1 cellular context compared by ENCODE assay signal in genomic region chr7:98641646-98642489, GRCh38.
TF ChIP-seq lines count a peak whose summit lies in the region.

No MANE protein-coding gene starts in this region.

TF ChIP-seq in GM12878, 131 proteins besides CTCF, POLR2A, EP300 and RAD21 (continued from another document):
- TF ChIP-seq ZNF687 (IDR thresholded peaks at IDR 0.05) (no peak), EGR1 (IDR thresholded peaks at IDR 0.05; ENCODE audit: borderline replicate concordance in 1 of 2, low read depth in 2 of 2, low read length in 2 of 2) (no peak), SREBF2 (IDR thresholded peaks at IDR 0.05; ENCODE audit: low read length) (no peak), SIN3A (IDR thresholded peaks at IDR 0.05; ENCODE audit: low read depth, low read length) (no peak), ZNF24 (IDR thresholded peaks at IDR 0.05) (no peak), TBL1XR1 (IDR thresholded peaks at IDR 0.05; ENCODE audit: low read depth, low read length) (peak; percentile 53; the same call in 1 of the 2 replicates), TCF12 (IDR thresholded peaks at IDR 0.05; ENCODE audit: low read depth, low read length) (peak; percentile 91), TCF7 (IDR thresholded peaks at IDR 0.05; ENCODE audit: borderline replicate concordance) (no peak), ZBED1 (IDR thresholded peaks at IDR 0.05; ENCODE audit: borderline replicate concordance) (no peak), BHLHE40 (IDR thresholded peaks at IDR 0.05; ENCODE audit: borderline replicate concordance in 1 of 2, low read depth in 2 of 2, low read length in 1 of 2) (peak; percentile 69 to 76; a peak in 2 of 4 replicates), TARDBP (IDR thresholded peaks at IDR 0.05; ENCODE audit: borderline replicate concordance) (no peak), MEF2A (IDR thresholded peaks at IDR 0.05; ENCODE audit: insufficient read depth, low read depth, low read length) (no peak), YBX1 (IDR thresholded peaks at IDR 0.05) (no peak), TCF3 (IDR thresholded peaks at IDR 0.05; ENCODE audit: borderline replicate concordance, insufficient read depth, low read depth, low read length) (peak; percentile 76; the same call in 1 of the 2 replicates), HDAC6 (IDR thresholded peaks at IDR 0.05; ENCODE audit: unreplicated experiment) (no peak), PRDM15 (CRISPR knock-in tag; IDR thresholded peaks at IDR 0.05) (no peak), E2F4 (IDR thresholded peaks at IDR 0.05; ENCODE audit: low read depth, low read length) (no peak), RBBP5 (conservative IDR thresholded peaks at IDR 0.05) (no peak), IKZF2 (IDR thresholded peaks at IDR 0.05) (peak; percentile 73 to 75; a peak in 3 of 4 replicates), HDGF (IDR thresholded peaks at IDR 0.05) (no peak), IRF5 (IDR thresholded peaks at IDR 0.05; ENCODE audit: borderline replicate concordance) (no peak), PAX5 (IDR thresholded peaks at IDR 0.05; ENCODE audit: borderline replicate concordance, low read depth, low read length) (peak; percentile 100), CHD1 (IDR thresholded peaks at IDR 0.05; ENCODE audit: low read depth, low read length) (no peak), ZNF592 (IDR thresholded peaks at IDR 0.05) (no peak), MYB (IDR thresholded peaks at IDR 0.05; ENCODE audit: borderline replicate concordance, low read depth, low read length) (no peak), PKNOX1 (IDR thresholded peaks at IDR 0.05) (no peak), SKIL (IDR thresholded peaks at IDR 0.05; ENCODE audit: low read depth, poor library complexity, severe bottlenecking) (no peak), NR2F1 (conservative IDR thresholded peaks at IDR 0.05) (peak; percentile 50; the same call in 1 of the 2 replicates), MAX (IDR thresholded peaks at IDR 0.05; ENCODE audit: low read depth, low read length) (no peak), ASH2L (IDR thresholded peaks at IDR 0.05; ENCODE audit: borderline replicate concordance, low read depth) (no peak), WRNIP1 (IDR thresholded peaks at IDR 0.05; ENCODE audit: borderline replicate concordance, low read depth, low read length) (0 out of 2 replicates have a peak, but pooled peaks have one; percentile 32), FOXK2 (IDR thresholded peaks at IDR 0.05) (no peak), POLR2AphosphoS5 (IDR thresholded peaks at IDR 0.05; ENCODE audit: low read length) (no peak), ELK1 (IDR thresholded peaks at IDR 0.05; ENCODE audit: low read depth, low read length) (0 out of 2 replicates have a peak, but pooled peaks have one; percentile 28), ZBTB4 (CRISPR knock-in tag; IDR thresholded peaks at IDR 0.05) (no peak)
